13 cellular contexts compared by ENCODE assay signal in the genomic region with DNA sequence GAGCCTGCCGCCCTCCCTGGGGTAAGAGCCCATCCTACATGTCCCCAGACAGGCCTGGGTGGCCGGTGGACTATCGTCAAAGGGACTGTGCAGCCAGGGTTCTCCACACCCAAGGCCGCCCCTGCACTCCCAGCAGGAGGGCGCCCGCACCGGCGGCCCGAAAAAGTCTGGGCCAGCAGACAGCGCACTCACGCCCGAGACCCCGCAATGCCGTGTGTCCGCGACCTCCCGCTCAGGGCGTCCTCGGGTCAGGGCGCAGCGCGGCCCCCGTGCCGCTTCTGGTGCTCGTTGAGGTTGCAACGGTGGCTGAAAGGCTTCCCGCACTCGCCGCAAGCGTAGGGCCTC. TPM values are rescaled to one million over a fixed set of nuclear protein-coding genes. Genes with fewer than 3 reads are reported as not detected.
DNase-seq lines count a peak whose midpoint lies in the region; ATAC-seq, FAIRE-seq and TF ChIP-seq lines count a peak whose summit lies in the region.
"Had no signal": no experiment of that assay in that cellular context is flagged by ENCODE, and none has a peak within 500 bp of the region (broad histone marks: within the 10 kb centered on the region; RNA-seq: fewer than 3 reads in every experiment).

No MANE protein-coding gene starts in this region.

- no TSS peak for BruUV-seq in HepG2 (replicated peaks; lab: Mats Ljungman, UMichigan)

- H3K36me3 ChIP-seq in HepG2 (replicated peaks in 1 of 2; ENCODE audit: control insufficient read depth in 1 of 2, insufficient read depth in 2 of 2, low read length in 2 of 2) (no peaks in the 10 kb centered on the region), subcutaneous abdominal adipose tissue (ENCODE audit: control insufficient read depth in 5 of 5, insufficient read depth in 5 of 5, low read length in 5 of 5) (no peaks in the 10 kb centered on the region)

- TF ChIP-seq RAD21 in HepG2 (CRISPR knock-in tag; IDR thresholded peaks at IDR 0.05): no peak

- H3K4me3 ChIP-seq in HepG2 (replicated peaks in 1 of 3; ENCODE audit: insufficient read depth in 1 of 3, low read depth in 2 of 3, low read length in 3 of 3): no peak overlapping the region
- peak overlapping the region in 4 of 5 donors; percentile 41 to 60 (median 50) for H3K4me3 ChIP-seq in subcutaneous abdominal adipose tissue (ENCODE audit: low read depth in 1 of 5, low read length in 5 of 5)
- H3K4me3 ChIP-seq: A549 had no signal

- no peaks in the 10 kb centered on the region for H3K79me2 ChIP-seq in HepG2 (ENCODE audit: insufficient read depth, low read length)

- H3K4me2 ChIP-seq in HepG2 (ENCODE audit: low read depth, low read length): no peak overlapping the region
- H3K4me2 ChIP-seq: A549 had no signal

- H3K9ac ChIP-seq in HepG2 (ENCODE audit: insufficient read depth, low read depth, low read length): no peak overlapping the region
- no peak overlapping the region for H3K9ac ChIP-seq in subcutaneous abdominal adipose tissue (ENCODE audit: low read length in 5 of 5)

- H3K27ac ChIP-seq in HepG2 (ENCODE audit: extremely low read length, insufficient read depth, low read length) (no peak overlapping the region), subcutaneous abdominal adipose tissue (ENCODE audit: low read depth, low read length) (no peak overlapping the region)
- H3K27ac ChIP-seq: A549 had no signal

- H3K4me3 Mint-ChIP-seq in activated CD4-positive, alpha-beta memory T cell treated with anti-CD3 and anti-CD28 coated beads for 36 hours: peak overlapping the region; percentile 12
- H3K4me3 Mint-ChIP-seq in activated CD4-positive, alpha-beta memory T cell treated with anti-CD3 and anti-CD28 coated beads, Interleukin-2, amount 10 ng/mL, durations not matched to agents 7 days and 5 days: no peak overlapping the region
- peak overlapping the region; percentile 37 for H3K4me3 Mint-ChIP-seq in activated naive CD8-positive, alpha-beta T cell treated with anti-CD3 and anti-CD28 coated beads, Interleukin-2, amount 10 ng/mL, durations not matched to agents 7 days and 5 days

- intact Hi-C loops in activated CD4-positive, alpha-beta memory T cell treated with anti-CD3 and anti-CD28 coated beads for 36 hours (cut with micrococcal nuclease): no loop called here
- intact Hi-C loops in HepG2 (cut with micrococcal nuclease; ENCODE audit: unreplicated experiment): no loop called here

- WGBS in HepG2 (ENCODE audit: low lambda C conversion rate): 95% methylated on average over 25 of the region's 30 CpGs

- H3K9me3 ChIP-seq in HepG2 (ENCODE audit: low read length): no peaks in the 10 kb centered on the region
- peaks cover 0 to 3% (median 0%) of the 10 kb centered on the region in 5 donors for H3K9me3 ChIP-seq in subcutaneous abdominal adipose tissue (ENCODE audit: control insufficient read depth in 5 of 5, low read length in 5 of 5)

- H3K36me3 Mint-ChIP-seq in activated CD4-positive, alpha-beta memory T cell treated with anti-CD3 and anti-CD28 coated beads for 36 hours: no peaks in the 10 kb centered on the region
- H3K36me3 Mint-ChIP-seq in activated CD4-positive, alpha-beta memory T cell treated with anti-CD3 and anti-CD28 coated beads, Interleukin-2, amount 10 ng/mL, durations not matched to agents 7 days and 5 days (ENCODE audit: low read depth): peaks cover 6% of the 10 kb centered on the region
- H3K36me3 Mint-ChIP-seq in activated naive CD8-positive, alpha-beta T cell treated with anti-CD3 and anti-CD28 coated beads, Interleukin-2, amount 10 ng/mL, durations not matched to agents 7 days and 5 days: peaks cover 9% of the 10 kb centered on the region

- CTCF ChIA-PET in activated CD4-positive, alpha-beta memory T cell treated with anti-CD3 and anti-CD28 coated beads for 36 hours (lab: Charles Lee): interaction anchor here (1.0 kb wide), 1 partner anchor 9 kb away, joined by 3 read pairs; no protein-coding TSS in a partner anchor
- CTCF ChIA-PET in activated CD4-positive, alpha-beta memory T cell treated with anti-CD3 and anti-CD28 coated beads, Interleukin-2, amount 10 ng/mL, durations not matched to agents 7 days and 5 days (lab: Charles Lee): no interaction called here
- CTCF ChIA-PET in HepG2 (lab: Yijun Ruan, JAX; ENCODE audit: low intra/inter-chr PET ratio, low total read pairs): no interaction called here

- no peaks in the 10 kb centered on the region for H3K27me3 Mint-ChIP-seq in activated CD4-positive, alpha-beta memory T cell treated with anti-CD3 and anti-CD28 coated beads for 36 hours
- H3K27me3 Mint-ChIP-seq in activated CD4-positive, alpha-beta memory T cell treated with anti-CD3 and anti-CD28 coated beads, Interleukin-2, amount 10 ng/mL, durations not matched to agents 7 days and 5 days: peaks cover 4% of the 10 kb centered on the region
- H3K27me3 Mint-ChIP-seq in activated naive CD8-positive, alpha-beta T cell treated with anti-CD3 and anti-CD28 coated beads, Interleukin-2, amount 10 ng/mL, durations not matched to agents 7 days and 5 days: no peaks in the 10 kb centered on the region
- H3K27me3 Mint-ChIP-seq: activated CD4-positive, alpha-beta T cell treated with anti-CD3 and anti-CD28 coated beads, Interleukin-2, amount 10 ng/mL, durations not matched to agents 7 days and 5 days had no signal

- H3K27me3 ChIP-seq in HepG2 (ENCODE audit: control insufficient read depth in 1 of 2, insufficient read depth in 2 of 2, low read length in 2 of 2) (no peaks in the 10 kb centered on the region), subcutaneous abdominal adipose tissue (ENCODE audit: control insufficient read depth in 5 of 5, insufficient read depth in 4 of 5, low read length in 5 of 5) (peaks cover 18 to 56% (median 48%) of the 10 kb centered on the region in 5 donors)

- TF ChIP-seq CTCF in HepG2 (CRISPR knock-in tag; IDR thresholded peaks at IDR 0.05): no peak

- H2AFZ ChIP-seq in HepG2 (ENCODE audit: low read length): no peak overlapping the region

- H3K9me3 Mint-ChIP-seq in activated CD4-positive, alpha-beta memory T cell treated with anti-CD3 and anti-CD28 coated beads for 36 hours: no peaks in the 10 kb centered on the region
- H3K9me3 Mint-ChIP-seq in activated CD4-positive, alpha-beta memory T cell treated with anti-CD3 and anti-CD28 coated beads, Interleukin-2, amount 10 ng/mL, durations not matched to agents 7 days and 5 days: no peaks in the 10 kb centered on the region
- no peaks in the 10 kb centered on the region for H3K9me3 Mint-ChIP-seq in activated naive CD8-positive, alpha-beta T cell treated with anti-CD3 and anti-CD28 coated beads, Interleukin-2, amount 10 ng/mL, durations not matched to agents 7 days and 5 days
- H3K9me3 Mint-ChIP-seq: activated CD4-positive, alpha-beta T cell treated with anti-CD3 and anti-CD28 coated beads, Interleukin-2, amount 10 ng/mL, durations not matched to agents 7 days and 5 days had no signal

- no peak for FAIRE-seq in HepG2 (lab: Jason Lieb, UNC)
- FAIRE-seq: A549 had no signal

- H3K4me1 Mint-ChIP-seq in activated CD4-positive, alpha-beta memory T cell treated with anti-CD3 and anti-CD28 coated beads for 36 hours (ENCODE audit: low read depth): peaks cover 10% of the 10 kb centered on the region
- H3K4me1 Mint-ChIP-seq in activated CD4-positive, alpha-beta memory T cell treated with anti-CD3 and anti-CD28 coated beads, Interleukin-2, amount 10 ng/mL, durations not matched to agents 7 days and 5 days: peaks cover 14% of the 10 kb centered on the region
- peaks cover 12% of the 10 kb centered on the region for H3K4me1 Mint-ChIP-seq in activated naive CD8-positive, alpha-beta T cell treated with anti-CD3 and anti-CD28 coated beads, Interleukin-2, amount 10 ng/mL, durations not matched to agents 7 days and 5 days

- TF ChIP-seq EP300 in HepG2 (IDR thresholded peaks at IDR 0.05; ENCODE audit: low read depth in 2 of 2, low read length in 2 of 2) (no peak), HepG2 (CRISPR knock-in tag; IDR thresholded peaks at IDR 0.05; ENCODE audit: borderline replicate concordance) (no peak)

- TF ChIP-seq POLR2A in HepG2 (IDR thresholded peaks at IDR 0.05; ENCODE audit: insufficient read depth in 1 of 2, low read depth in 2 of 2, low read length in 2 of 2): no peak

- DNase-seq in activated CD4-positive, alpha-beta memory T cell treated with anti-CD3 and anti-CD28 coated beads for 36 hours: no peak
- no peak for DNase-seq in activated CD4-positive, alpha-beta memory T cell treated with anti-CD3 and anti-CD28 coated beads, Interleukin-2, amount 10 ng/mL, durations not matched to agents 7 days and 5 days
- DNase-seq in activated naive CD8-positive, alpha-beta T cell treated with anti-CD3 and anti-CD28 coated beads, Interleukin-2, amount 10 ng/mL, durations not matched to agents 7 days and 5 days: no peak
- DNase-seq in HepG2 (ENCODE audit: low spot score) (no peak), SW 1271 (lab: John Stamatoyannopoulos, UW) (no peak), NCI-H510A (lab: John Stamatoyannopoulos, UW) (no peak)
- DNase-seq: amygdala, DND-41, NCI-H2029 treated with DMSO at 0.1 percent for 48 hours had no signal

- in situ Hi-C loops in HepG2 (cut with HindIII; ENCODE audit: extremely low pct_ligation_motif_present, low pct_unique_long_range_greater_than_20kb): no loop called here

- no peak for ATAC-seq in activated naive CD8-positive, alpha-beta T cell treated with anti-CD3 and anti-CD28 coated beads, Interleukin-2, amount 10 ng/mL, durations not matched to agents 7 days and 5 days (ENCODE audit: low read depth)
- ATAC-seq in HepG2 (no peak), GM18867 (IDR thresholded peaks at IDR 0.05; ENCODE audit: unreplicated experiment) (no peak)
- ATAC-seq: A549 had no signal

- no peak overlapping the region for H3K27ac Mint-ChIP-seq in activated CD4-positive, alpha-beta memory T cell treated with anti-CD3 and anti-CD28 coated beads for 36 hours
- H3K27ac Mint-ChIP-seq in activated CD4-positive, alpha-beta memory T cell treated with anti-CD3 and anti-CD28 coated beads, Interleukin-2, amount 10 ng/mL, durations not matched to agents 7 days and 5 days: no peak overlapping the region
- peak overlapping the region; percentile 65 for H3K27ac Mint-ChIP-seq in activated naive CD8-positive, alpha-beta T cell treated with anti-CD3 and anti-CD28 coated beads, Interleukin-2, amount 10 ng/mL, durations not matched to agents 7 days and 5 days

- POLR2A ChIA-PET in activated CD4-positive, alpha-beta memory T cell treated with anti-CD3 and anti-CD28 coated beads for 36 hours (lab: Charles Lee): interaction anchor here (1.7 kb wide), 1 partner anchor 9 kb away, joined by 8 read pairs; no protein-coding TSS in a partner anchor
- POLR2A ChIA-PET in activated CD4-positive, alpha-beta memory T cell treated with anti-CD3 and anti-CD28 coated beads, Interleukin-2, amount 10 ng/mL, durations not matched to agents 7 days and 5 days (lab: Charles Lee): interaction anchor here (0.8 to 2.8 kb wide), 3 partner anchors 9 to 164 kb away, joined by 3 to 16 read pairs (median 4); partner anchors contain the start of gene ZBTB45
- POLR2A ChIA-PET in activated naive CD8-positive, alpha-beta T cell treated with anti-CD3 and anti-CD28 coated beads, Interleukin-2, amount 10 ng/mL, durations not matched to agents 7 days and 5 days (lab: Charles Lee): interaction anchor here (0.6 to 2.4 kb wide), 6 partner anchors 8 to 158 kb away, joined by 3 to 29 read pairs (median 8); partner anchors contain the start of gene ZNF837
- POLR2A ChIA-PET in HepG2 (lab: Yijun Ruan, JAX): no interaction called here

- H3K4me1 ChIP-seq in HepG2 (ENCODE audit: insufficient read depth, low read length) (peaks cover 38% of the 10 kb centered on the region), subcutaneous abdominal adipose tissue (ENCODE audit: control insufficient read depth in 5 of 5, insufficient read depth in 5 of 5, low read length in 5 of 5) (peaks cover 0 to 22% (median 15%) of the 10 kb centered on the region in 5 donors)
- H3K4me1 ChIP-seq: A549 had no signal

- H4K20me1 ChIP-seq in HepG2 (ENCODE audit: insufficient read depth, low read length): no peaks in the 10 kb centered on the region

RNA-seq across cellular contexts. Expression of gene A1BG, which starts 2.6 kb away (rescaled TPM):
- 10 to 100 TPM in 1 of 2 experiments, 1 to 10 TPM in 1; 9.9 to 12.9 TPM for total RNA-seq in activated CD4-positive, alpha-beta memory T cell treated with anti-CD3 and anti-CD28 coated beads for 36 hours
- 1 to 10 TPM; 8.5 to 9.9 TPM for total RNA-seq in activated CD4-positive, alpha-beta memory T cell treated with anti-CD3 and anti-CD28 coated beads, Interleukin-2, amount 10 ng/mL, durations not matched to agents 7 days and 5 days
- total RNA-seq in activated naive CD8-positive, alpha-beta T cell treated with anti-CD3 and anti-CD28 coated beads, Interleukin-2, amount 10 ng/mL, durations not matched to agents 7 days and 5 days: 10 to 100 TPM; 21.0 to 22.8 TPM
- 15.1 and 41.4 TPM in 2 replicates for total RNA-seq in HepG2 (2016; rRNA removed; fragmentation: Illumina TruSeq; extraction: Trizol)
- total RNA-seq in HepG2 (2016; cell fraction: cytosol; rRNA removed; fragmentation: Illumina TruSeq; extraction: Trizol; ENCODE audit: low read depth): 4.8 and 5.3 TPM in 2 replicates
- total RNA-seq in HepG2 (2016; cell fraction: insoluble cytoplasmic fraction; rRNA removed; fragmentation: Illumina TruSeq; extraction: Trizol): 10.3 and 47.9 TPM in 2 replicates
- 6.5 and 6.7 TPM in 2 replicates for total RNA-seq in HepG2 (2016; cell fraction: membrane; rRNA removed; fragmentation: Illumina TruSeq; extraction: Trizol)
- 31.7 and 39.4 TPM in 2 replicates for total RNA-seq in HepG2 (2016; cell fraction: nucleus; rRNA removed; fragmentation: Illumina TruSeq; extraction: Trizol)
- polyA plus RNA-seq in HepG2 (2011; rRNA removed): 14.7 and 49.8 TPM in 2 replicates
- 18.1 and 24.4 TPM in 2 replicates for polyA plus RNA-seq in HepG2 (2011; cell fraction: cytosol; rRNA removed)
- 63.3 and 113 TPM in 2 replicates for polyA plus RNA-seq in HepG2 (2011; cell fraction: nucleus; rRNA removed)
- polyA plus RNA-seq in HepG2 (2012): 59.9 and 62.4 TPM in 2 replicates
- polyA plus RNA-seq in HepG2 (2016; cell fraction: cytosol; fragmentation: Illumina TruSeq; extraction: Trizol; ENCODE audit: low read depth): 4.3 and 5.6 TPM in 2 replicates
- polyA plus RNA-seq in HepG2 (2016; cell fraction: insoluble cytoplasmic fraction; fragmentation: Illumina TruSeq; extraction: Trizol; ENCODE audit: low read depth): 11.3 and 14.4 TPM in 2 replicates
- polyA plus RNA-seq in HepG2 (2016; cell fraction: membrane; fragmentation: Illumina TruSeq; extraction: Trizol; ENCODE audit: low read depth): 4.0 and 4.9 TPM in 2 replicates
- polyA plus RNA-seq in HepG2 (2016; cell fraction: nucleus; fragmentation: Illumina TruSeq; extraction: Trizol; ENCODE audit: insufficient read depth, low read depth): 43.5 and 59.5 TPM in 2 replicates
- 0.23 and 15.3 TPM in 2 replicates for polyA minus RNA-seq in HepG2 (2011; rRNA and poly(A)+ RNA removed; ENCODE audit: low replicate concordance)
- 3.8 and 9.5 TPM in 2 replicates for polyA minus RNA-seq in HepG2 (2011; cell fraction: cytosol; rRNA and poly(A)+ RNA removed)
- 6.4 and 10.7 TPM in 2 replicates for polyA minus RNA-seq in HepG2 (2011; cell fraction: nucleus; rRNA and poly(A)+ RNA removed)

RNA-seq across cellular contexts. Expression of gene ZNF497, which starts 6.7 kb away (rescaled TPM):
- under 1 TPM; 0.31 to 0.93 TPM for total RNA-seq in activated CD4-positive, alpha-beta memory T cell treated with anti-CD3 and anti-CD28 coated beads for 36 hours
- 1 to 10 TPM; 1.1 to 1.2 TPM for total RNA-seq in activated CD4-positive, alpha-beta memory T cell treated with anti-CD3 and anti-CD28 coated beads, Interleukin-2, amount 10 ng/mL, durations not matched to agents 7 days and 5 days
- 1 to 10 TPM; 1.7 to 2.1 TPM for total RNA-seq in activated naive CD8-positive, alpha-beta T cell treated with anti-CD3 and anti-CD28 coated beads, Interleukin-2, amount 10 ng/mL, durations not matched to agents 7 days and 5 days
- total RNA-seq in HepG2 (2016; rRNA removed; fragmentation: Illumina TruSeq; extraction: Trizol): 1.1 and 1.9 TPM in 2 replicates
- 0.10 and 0.53 TPM in 2 replicates for total RNA-seq in HepG2 (2016; cell fraction: cytosol; rRNA removed; fragmentation: Illumina TruSeq; extraction: Trizol; ENCODE audit: low read depth)
- 1.4 and 1.9 TPM in 2 replicates for total RNA-seq in HepG2 (2016; cell fraction: insoluble cytoplasmic fraction; rRNA removed; fragmentation: Illumina TruSeq; extraction: Trizol)
- total RNA-seq in HepG2 (2016; cell fraction: membrane; rRNA removed; fragmentation: Illumina TruSeq; extraction: Trizol): 0.76 and 0.77 TPM in 2 replicates
- 1.4 and 2.1 TPM in 2 replicates for total RNA-seq in HepG2 (2016; cell fraction: nucleus; rRNA removed; fragmentation: Illumina TruSeq; extraction: Trizol)
- polyA plus RNA-seq in HepG2 (2011; rRNA removed): 1.5 and 1.8 TPM in 2 replicates
- 0.74 and 1.2 TPM in 2 replicates for polyA plus RNA-seq in HepG2 (2011; cell fraction: cytosol; rRNA removed)
- 9.3 and 11.8 TPM in 2 replicates for polyA plus RNA-seq in HepG2 (2011; cell fraction: nucleus; rRNA removed)
- 0.83 and 1.1 TPM in 2 replicates for polyA plus RNA-seq in HepG2 (2012)
- polyA plus RNA-seq in HepG2 (2016; cell fraction: cytosol; fragmentation: Illumina TruSeq; extraction: Trizol; ENCODE audit: low read depth): 0.10 and 0.16 TPM in 2 replicates
- 0.84 and 1.1 TPM in 2 replicates for polyA plus RNA-seq in HepG2 (2016; cell fraction: insoluble cytoplasmic fraction; fragmentation: Illumina TruSeq; extraction: Trizol; ENCODE audit: low read depth)
- 0.37 and 0.49 TPM in 2 replicates for polyA plus RNA-seq in HepG2 (2016; cell fraction: membrane; fragmentation: Illumina TruSeq; extraction: Trizol; ENCODE audit: low read depth)
- polyA plus RNA-seq in HepG2 (2016; cell fraction: nucleus; fragmentation: Illumina TruSeq; extraction: Trizol; ENCODE audit: insufficient read depth, low read depth): 3.8 and 4.5 TPM in 2 replicates
- polyA minus RNA-seq in HepG2 (2011; rRNA and poly(A)+ RNA removed; ENCODE audit: low replicate concordance): 3.8 and 4.0 TPM in 2 replicates
- 0.40 and 0.79 TPM in 2 replicates for polyA minus RNA-seq in HepG2 (2011; cell fraction: cytosol; rRNA and poly(A)+ RNA removed)
- 2.7 and 3.0 TPM in 2 replicates for polyA minus RNA-seq in HepG2 (2011; cell fraction: nucleus; rRNA and poly(A)+ RNA removed)

RNA-seq across cellular contexts. Expression of gene ZNF837, which starts 25.0 kb away (rescaled TPM):
- 1 to 10 TPM; 2.1 to 2.4 TPM for total RNA-seq in activated CD4-positive, alpha-beta memory T cell treated with anti-CD3 and anti-CD28 coated beads for 36 hours
- 1 to 10 TPM; 1.7 TPM for total RNA-seq in activated CD4-positive, alpha-beta memory T cell treated with anti-CD3 and anti-CD28 coated beads, Interleukin-2, amount 10 ng/mL, durations not matched to agents 7 days and 5 days
- total RNA-seq in activated naive CD8-positive, alpha-beta T cell treated with anti-CD3 and anti-CD28 coated beads, Interleukin-2, amount 10 ng/mL, durations not matched to agents 7 days and 5 days: 1 to 10 TPM; 2.9 to 3.5 TPM
- total RNA-seq in HepG2 (2016; rRNA removed; fragmentation: Illumina TruSeq; extraction: Trizol): 0.73 and 1.3 TPM in 2 replicates
- total RNA-seq in HepG2 (2016; cell fraction: cytosol; rRNA removed; fragmentation: Illumina TruSeq; extraction: Trizol; ENCODE audit: low read depth): 0.71 and 0.79 TPM in 2 replicates
- total RNA-seq in HepG2 (2016; cell fraction: insoluble cytoplasmic fraction; rRNA removed; fragmentation: Illumina TruSeq; extraction: Trizol): 0.68 and 1.8 TPM in 2 replicates
- 1.5 and 2.2 TPM in 2 replicates for total RNA-seq in HepG2 (2016; cell fraction: membrane; rRNA removed; fragmentation: Illumina TruSeq; extraction: Trizol)
- total RNA-seq in HepG2 (2016; cell fraction: nucleus; rRNA removed; fragmentation: Illumina TruSeq; extraction: Trizol): 1.0 and 1.6 TPM in 2 replicates
- polyA plus RNA-seq in HepG2 (2011; rRNA removed): 0.29 and 0.69 TPM in 2 replicates
- 0.37 and 0.87 TPM in 2 replicates for polyA plus RNA-seq in HepG2 (2011; cell fraction: cytosol; rRNA removed)
- polyA plus RNA-seq in HepG2 (2011; cell fraction: nucleus; rRNA removed): 1.6 TPM in 2 replicates
- polyA plus RNA-seq in HepG2 (2012): 0.47 and 0.56 TPM in 2 replicates
- polyA plus RNA-seq in HepG2 (2016; cell fraction: cytosol; fragmentation: Illumina TruSeq; extraction: Trizol; ENCODE audit: low read depth): 0.55 and 0.72 TPM in 2 replicates
- polyA plus RNA-seq in HepG2 (2016; cell fraction: insoluble cytoplasmic fraction; fragmentation: Illumina TruSeq; extraction: Trizol; ENCODE audit: low read depth): 0.70 and 0.97 TPM in 2 replicates
- polyA plus RNA-seq in HepG2 (2016; cell fraction: membrane; fragmentation: Illumina TruSeq; extraction: Trizol; ENCODE audit: low read depth): 0.61 and 0.99 TPM in 2 replicates
- 0.38 and 1.3 TPM in 2 replicates for polyA plus RNA-seq in HepG2 (2016; cell fraction: nucleus; fragmentation: Illumina TruSeq; extraction: Trizol; ENCODE audit: insufficient read depth, low read depth)
- polyA minus RNA-seq in HepG2 (2011; rRNA and poly(A)+ RNA removed; ENCODE audit: low replicate concordance): 0.47 and 1.0 TPM in 2 replicates
- 0.44 and 0.69 TPM in 2 replicates for polyA minus RNA-seq in HepG2 (2011; cell fraction: cytosol; rRNA and poly(A)+ RNA removed)
- 0.25 and 0.90 TPM in 2 replicates for polyA minus RNA-seq in HepG2 (2011; cell fraction: nucleus; rRNA and poly(A)+ RNA removed)

RNA-seq across cellular contexts. Expression of gene ZSCAN22, which starts 29.1 kb away (rescaled TPM):
- total RNA-seq in activated CD4-positive, alpha-beta memory T cell treated with anti-CD3 and anti-CD28 coated beads for 36 hours: 1 to 10 TPM; 3.1 to 3.3 TPM
- 1 to 10 TPM; 5.4 to 5.7 TPM for total RNA-seq in activated CD4-positive, alpha-beta memory T cell treated with anti-CD3 and anti-CD28 coated beads, Interleukin-2, amount 10 ng/mL, durations not matched to agents 7 days and 5 days
- 1 to 10 TPM; 6.3 TPM for total RNA-seq in activated naive CD8-positive, alpha-beta T cell treated with anti-CD3 and anti-CD28 coated beads, Interleukin-2, amount 10 ng/mL, durations not matched to agents 7 days and 5 days
- 2.5 and 3.1 TPM in 2 replicates for total RNA-seq in HepG2 (2016; rRNA removed; fragmentation: Illumina TruSeq; extraction: Trizol)
- total RNA-seq in HepG2 (2016; cell fraction: cytosol; rRNA removed; fragmentation: Illumina TruSeq; extraction: Trizol; ENCODE audit: low read depth): 0.30 and 0.44 TPM in 2 replicates
- 2.2 and 3.2 TPM in 2 replicates for total RNA-seq in HepG2 (2016; cell fraction: insoluble cytoplasmic fraction; rRNA removed; fragmentation: Illumina TruSeq; extraction: Trizol)
- 1.3 TPM in 2 replicates for total RNA-seq in HepG2 (2016; cell fraction: membrane; rRNA removed; fragmentation: Illumina TruSeq; extraction: Trizol)
- total RNA-seq in HepG2 (2016; cell fraction: nucleus; rRNA removed; fragmentation: Illumina TruSeq; extraction: Trizol): 1.8 and 2.3 TPM in 2 replicates
- polyA plus RNA-seq in HepG2 (2011; rRNA removed): 3.5 and 3.6 TPM in 2 replicates
- polyA plus RNA-seq in HepG2 (2011; cell fraction: cytosol; rRNA removed): 2.1 and 2.5 TPM in 2 replicates
- polyA plus RNA-seq in HepG2 (2011; cell fraction: nucleus; rRNA removed): 2.6 and 2.7 TPM in 2 replicates
- 0.98 and 1.5 TPM in 2 replicates for polyA plus RNA-seq in HepG2 (2012)
- 0.28 and 0.33 TPM in 2 replicates for polyA plus RNA-seq in HepG2 (2016; cell fraction: cytosol; fragmentation: Illumina TruSeq; extraction: Trizol; ENCODE audit: low read depth)
- polyA plus RNA-seq in HepG2 (2016; cell fraction: insoluble cytoplasmic fraction; fragmentation: Illumina TruSeq; extraction: Trizol; ENCODE audit: low read depth): 1.6 and 1.9 TPM in 2 replicates
- polyA plus RNA-seq in HepG2 (2016; cell fraction: membrane; fragmentation: Illumina TruSeq; extraction: Trizol; ENCODE audit: low read depth): 0.57 and 0.63 TPM in 2 replicates
- polyA plus RNA-seq in HepG2 (2016; cell fraction: nucleus; fragmentation: Illumina TruSeq; extraction: Trizol; ENCODE audit: insufficient read depth, low read depth): 2.4 and 3.1 TPM in 2 replicates
- polyA minus RNA-seq in HepG2 (2011; rRNA and poly(A)+ RNA removed; ENCODE audit: low replicate concordance): 10.3 and 17.6 TPM in 2 replicates
- polyA minus RNA-seq in HepG2 (2011; cell fraction: cytosol; rRNA and poly(A)+ RNA removed): 1.9 and 2.6 TPM in 2 replicates
- 4.1 and 4.6 TPM in 2 replicates for polyA minus RNA-seq in HepG2 (2011; cell fraction: nucleus; rRNA and poly(A)+ RNA removed)

RNA-seq across cellular contexts. Expression of gene RPS5, which starts 31.2 kb away (rescaled TPM):
- total RNA-seq in activated CD4-positive, alpha-beta memory T cell treated with anti-CD3 and anti-CD28 coated beads for 36 hours: 1,000 to 10,000 TPM; 1,415 to 1,438 TPM
- 100 to 1,000 TPM; 785 to 801 TPM for total RNA-seq in activated CD4-positive, alpha-beta memory T cell treated with anti-CD3 and anti-CD28 coated beads, Interleukin-2, amount 10 ng/mL, durations not matched to agents 7 days and 5 days
- 1,000 to 10,000 TPM; 1,038 to 1,039 TPM for total RNA-seq in activated naive CD8-positive, alpha-beta T cell treated with anti-CD3 and anti-CD28 coated beads, Interleukin-2, amount 10 ng/mL, durations not matched to agents 7 days and 5 days
- total RNA-seq in HepG2 (2016; rRNA removed; fragmentation: Illumina TruSeq; extraction: Trizol): 1,544 and 1,715 TPM in 2 replicates
- 2,017 and 2,110 TPM in 2 replicates for total RNA-seq in HepG2 (2016; cell fraction: cytosol; rRNA removed; fragmentation: Illumina TruSeq; extraction: Trizol; ENCODE audit: low read depth)
- 1,517 and 1,921 TPM in 2 replicates for total RNA-seq in HepG2 (2016; cell fraction: insoluble cytoplasmic fraction; rRNA removed; fragmentation: Illumina TruSeq; extraction: Trizol)
- total RNA-seq in HepG2 (2016; cell fraction: membrane; rRNA removed; fragmentation: Illumina TruSeq; extraction: Trizol): 2,939 and 3,145 TPM in 2 replicates
- 614 and 724 TPM in 2 replicates for total RNA-seq in HepG2 (2016; cell fraction: nucleus; rRNA removed; fragmentation: Illumina TruSeq; extraction: Trizol)
- 4,145 and 4,408 TPM in 2 replicates for polyA plus RNA-seq in HepG2 (2011; rRNA removed)
- polyA plus RNA-seq in HepG2 (2011; cell fraction: cytosol; rRNA removed): 3,539 and 5,584 TPM in 2 replicates
- 1,780 and 1,928 TPM in 2 replicates for polyA plus RNA-seq in HepG2 (2011; cell fraction: nucleus; rRNA removed)
- polyA plus RNA-seq in HepG2 (2012): 1,706 and 1,819 TPM in 2 replicates
- polyA plus RNA-seq in HepG2 (2016; cell fraction: cytosol; fragmentation: Illumina TruSeq; extraction: Trizol; ENCODE audit: low read depth): 2,310 and 2,596 TPM in 2 replicates
- polyA plus RNA-seq in HepG2 (2016; cell fraction: insoluble cytoplasmic fraction; fragmentation: Illumina TruSeq; extraction: Trizol; ENCODE audit: low read depth): 1,782 and 1,827 TPM in 2 replicates
- polyA plus RNA-seq in HepG2 (2016; cell fraction: membrane; fragmentation: Illumina TruSeq; extraction: Trizol; ENCODE audit: low read depth): 3,073 and 3,180 TPM in 2 replicates
- 1,095 and 1,142 TPM in 2 replicates for polyA plus RNA-seq in HepG2 (2016; cell fraction: nucleus; fragmentation: Illumina TruSeq; extraction: Trizol; ENCODE audit: insufficient read depth, low read depth)
- polyA minus RNA-seq in HepG2 (2011; rRNA and poly(A)+ RNA removed; ENCODE audit: low replicate concordance): 2,710 and 3,749 TPM in 2 replicates
- polyA minus RNA-seq in HepG2 (2011; cell fraction: cytosol; rRNA and poly(A)+ RNA removed): 541 and 557 TPM in 2 replicates
- polyA minus RNA-seq in HepG2 (2011; cell fraction: nucleus; rRNA and poly(A)+ RNA removed): 340 and 381 TPM in 2 replicates

Comparison
In these comparisons a context has a peak if more than half of its experiments do, and no peak if none do; other contexts are left out.
1. H3K4me3 ChIP-seq: peak in subcutaneous abdominal adipose tissue (4 of 5); none in HepG2 (0 of 3).